ENCODE assay signal across 9 cellular contexts in genomic region chr7:112160130-112160770, GRCh38. TPM values are rescaled to one million over a fixed set of nuclear protein-coding genes. Genes with fewer than 3 reads are reported as not detected.
DNase-seq lines count a peak whose midpoint lies in the region; ATAC-seq, FAIRE-seq and TF ChIP-seq lines count a peak whose summit lies in the region.
"Had no signal": no experiment of that assay in that cellular context is flagged by ENCODE, and none has a peak within 500 bp of the region (broad histone marks: within the 10 kb centered on the region; RNA-seq: fewer than 3 reads in every experiment).

No MANE protein-coding gene starts in this region.

- H3K36me3 ChIP-seq in keratinocyte (ENCODE audit: control insufficient read depth in 2 of 2, extremely low read depth in 1 of 2, insufficient read depth in 2 of 2, low read length in 2 of 2) (no peaks in the 10 kb centered on the region), stomach (no peaks in the 10 kb centered on the region)

- no peak overlapping the region for H3K4me2 ChIP-seq in keratinocyte (ENCODE audit: control insufficient read depth, extremely low read depth, insufficient read depth, low read depth, low read length)

- H3K4me1 ChIP-seq in keratinocyte (ENCODE audit: control insufficient read depth, extremely low read depth, insufficient read depth, low read length) (peaks cover 15% of the 10 kb centered on the region), stomach (peaks cover 7 to 28% (median 22%) of the 10 kb centered on the region in 4 donors)

- H3K27ac ChIP-seq in angular gyrus (ENCODE audit: low read depth, low read length) (peak overlapping the region; percentile 18), keratinocyte (ENCODE audit: control insufficient read depth, insufficient read depth, low read length) (no peak overlapping the region), stomach (peak overlapping the region in 3 of 5 donors; percentile 4 to 14 (median 10))

- TF ChIP-seq CTCF in keratinocyte (optimal IDR thresholded peaks at IDR 0.05 in 1 of 3, IDR thresholded peaks at IDR 0.05 in 1 of 3, conservative IDR thresholded peaks at IDR 0.05 in 1 of 3; ENCODE audit: extremely low read depth in 1 of 3, insufficient read depth in 2 of 3, low read length in 3 of 3) (no peak), stomach (IDR thresholded peaks at IDR 0.05) (no peak), GM13976 (IDR thresholded peaks at IDR 0.05; ENCODE audit: borderline replicate concordance, control extremely low read depth, extremely low read depth, insufficient read depth, missing control alignments) (no peak)

- no peaks in the 10 kb centered on the region for H3K9me1 ChIP-seq in keratinocyte (ENCODE audit: control insufficient read depth, extremely low read depth, insufficient read depth, low read length)

- DNase-seq in NCI-H146 (lab: John Stamatoyannopoulos, UW): peak; percentile 45
- DNase-seq in keratinocyte (ENCODE audit: low read depth, low spot score): no peak
- DNase-seq in stomach: no peak
- no peak for DNase-seq in GM13976 (ENCODE audit: low spot score)
- DNase-seq in left colon: no peak
- DNase-seq: activated T-cell treated with anti-CD3 and anti-CD28 coated beads for 4 hours, NCI-H1092 had no signal

- 22 to 44% (median 39%) methylated on average over 2 of the region's 2 CpGs for WGBS in stomach, 5 donors

- peak; percentile 17 for FAIRE-seq in keratinocyte (lab: Jason Lieb, UNC)

- in situ Hi-C loops in GM13976 (cut with MboI; ENCODE audit: low sequenced_read_pairs, unreplicated experiment): no loop called here

- dilution Hi-C loops in keratinocyte (cut with MboI; ENCODE audit: extremely low pct_ligation_motif_present, low sequenced_read_pairs): no loop called here

- TF ChIP-seq EP300 in stomach (IDR thresholded peaks at IDR 0.05): no peak

- H2AFZ ChIP-seq in keratinocyte (ENCODE audit: control insufficient read depth, low read length): no peak overlapping the region

- no peaks in the 10 kb centered on the region for H3K9me3 ChIP-seq in keratinocyte (ENCODE audit: control insufficient read depth, low read depth, low read length)
- no peaks in the 10 kb centered on the region for H3K9me3 ChIP-seq in stomach

- H3K9ac ChIP-seq in keratinocyte (ENCODE audit: control insufficient read depth, extremely low read depth, insufficient read depth, low read length): no peak overlapping the region

- no peak for TF ChIP-seq POLR2A in stomach (IDR thresholded peaks at IDR 0.05)

- H3K79me2 ChIP-seq in keratinocyte (ENCODE audit: control insufficient read depth, insufficient read depth, low read length): peaks cover 26% of the 10 kb centered on the region

- H3K4me3 ChIP-seq in keratinocyte (ENCODE audit: control insufficient read depth in 2 of 3, extremely low read depth in 1 of 3, insufficient read depth in 2 of 3, low read depth in 1 of 3, low read length in 3 of 3): no peak overlapping the region
- H3K4me3 ChIP-seq in stomach: no peak overlapping the region

- intact Hi-C loops in stomach (cut with DNase I; ENCODE audit: low total_unique reads) (no loop called here), left colon (cut with DNase I, micrococcal nuclease) (no loop called here)

- no peaks in the 10 kb centered on the region for H3K27me3 ChIP-seq in keratinocyte (ENCODE audit: control insufficient read depth, extremely low read depth, insufficient read depth, low read length)
- H3K27me3 ChIP-seq in stomach: no peaks in the 10 kb centered on the region

- H4K20me1 ChIP-seq in keratinocyte (ENCODE audit: control insufficient read depth, extremely low read depth, insufficient read depth, low read length): no peaks in the 10 kb centered on the region

- ATAC-seq in HG03097 (IDR thresholded peaks at IDR 0.05; ENCODE audit: low FRiP score, unreplicated experiment) (no peak), left colon (no peak)

RNA-seq across cellular contexts. Expression of gene DOCK4, which starts 45.9 kb away (rescaled TPM):
- 6.2 to 18.9 TPM (median 13.9 TPM) in 3 replicates for polyA plus RNA-seq in keratinocyte
- polyA plus RNA-seq in keratinocyte (2011; ENCODE audit: low read depth): 11.2 TPM
- polyA plus RNA-seq in keratinocyte (2011; cell fraction: cytosol; rRNA removed): 5.1 and 6.2 TPM in 2 replicates
- polyA plus RNA-seq in keratinocyte (2011; cell fraction: nucleus; rRNA removed): 15.0 and 20.8 TPM in 2 replicates
- polyA plus RNA-seq in keratinocyte (2012; ENCODE audit: low replicate concordance): 1.5 and 12.2 TPM in 2 replicates
- polyA minus RNA-seq in keratinocyte: 16.6 to 61.7 TPM (median 17.1 TPM) in 3 replicates
- 10.4 TPM for polyA minus RNA-seq in keratinocyte (2011; cell fraction: cytosol; rRNA and poly(A)+ RNA removed)
- polyA minus RNA-seq in keratinocyte (2011; cell fraction: nucleus; rRNA and poly(A)+ RNA removed): 31.2 and 76.5 TPM in 2 replicates
- 10 to 100 TPM; 14.0 to 54.9 (median 19.6) TPM for total RNA-seq in stomach
- polyA plus RNA-seq in stomach: 1 to 10 TPM; 1.1 to 1.8 (median 1.5) TPM
- 10 to 100 TPM in 1 of 2 donors, 1 to 10 TPM in 1; 6.6 to 11.5 TPM for total RNA-seq in left colon

RNA-seq across cellular contexts. Expression of gene ZNF277, which starts 46.2 kb away (rescaled TPM):
- polyA plus RNA-seq in keratinocyte (13.2 to 20.2 TPM (median 14.3 TPM) in 3 replicates), stomach (10 to 100 TPM; 16.0 to 39.0 (median 22.3) TPM)
- polyA plus RNA-seq in keratinocyte (2011; ENCODE audit: low read depth): 53.8 TPM
- polyA plus RNA-seq in keratinocyte (2011; cell fraction: cytosol; rRNA removed): 14.5 and 21.6 TPM in 2 replicates
- polyA plus RNA-seq in keratinocyte (2011; cell fraction: nucleus; rRNA removed): 7.5 and 11.5 TPM in 2 replicates
- 15.4 and 28.9 TPM in 2 replicates for polyA plus RNA-seq in keratinocyte (2012; ENCODE audit: low replicate concordance)
- polyA minus RNA-seq in keratinocyte: 0.98 to 20.5 TPM (median 13.2 TPM) in 3 replicates
- 30.3 TPM for polyA minus RNA-seq in keratinocyte (2011; cell fraction: cytosol; rRNA and poly(A)+ RNA removed)
- polyA minus RNA-seq in keratinocyte (2011; cell fraction: nucleus; rRNA and poly(A)+ RNA removed): 13.2 and 19.5 TPM in 2 replicates
- total RNA-seq in stomach (10 to 100 TPM in 4 of 5 donors, 1 to 10 TPM in 1; 9.9 to 75.0 (median 28.7) TPM), left colon (10 to 100 TPM; 20.1 to 22.3 TPM)
